1 cellular context compared by ENCODE assay signal in the genomic region with DNA sequence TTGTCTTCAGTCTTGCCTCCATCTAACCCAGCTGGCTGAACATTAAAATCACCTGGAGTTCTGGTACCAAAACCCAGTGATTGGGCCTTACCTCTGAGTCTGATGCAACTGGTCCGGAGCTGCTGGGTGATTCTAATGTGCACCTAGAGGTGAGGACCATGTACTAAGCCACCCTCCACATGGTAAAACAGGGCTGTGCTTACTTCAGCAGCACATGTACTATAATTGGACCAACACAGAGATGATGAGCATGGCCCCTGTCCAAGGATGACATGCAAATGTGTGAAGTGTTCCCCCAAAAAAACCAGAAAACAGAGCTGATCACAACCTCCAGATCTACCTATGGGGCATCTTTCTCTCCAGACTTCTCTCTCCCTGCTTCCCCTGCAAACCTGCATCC.
TF ChIP-seq lines count a peak whose summit lies in the region.

No MANE protein-coding gene starts in this region.

TF ChIP-seq in GM12878, 131 proteins besides CTCF, POLR2A, EP300 and RAD21 (continued from another document):
- TF ChIP-seq HDAC6 (IDR thresholded peaks at IDR 0.05; ENCODE audit: unreplicated experiment), result no peak
- no peak for TF ChIP-seq CREM (IDR thresholded peaks at IDR 0.05; ENCODE audit: low read depth)
- no peak for TF ChIP-seq ESRRA (IDR thresholded peaks at IDR 0.05; ENCODE audit: low read length)
- no peak for TF ChIP-seq NBN (IDR thresholded peaks at IDR 0.05)
- TF ChIP-seq SREBF2 (IDR thresholded peaks at IDR 0.05; ENCODE audit: low read length), result no peak
- TF ChIP-seq CHD4 (IDR thresholded peaks at IDR 0.05), result no peak
- no peak for TF ChIP-seq BHLHE40 (IDR thresholded peaks at IDR 0.05; ENCODE audit: borderline replicate concordance in 1 of 2, low read depth in 2 of 2, low read length in 1 of 2)
- no peak; the same call in 1 of the 2 replicates for TF ChIP-seq RUNX3 (IDR thresholded peaks at IDR 0.05; ENCODE audit: low read length)
- TF ChIP-seq, protein P1, sequence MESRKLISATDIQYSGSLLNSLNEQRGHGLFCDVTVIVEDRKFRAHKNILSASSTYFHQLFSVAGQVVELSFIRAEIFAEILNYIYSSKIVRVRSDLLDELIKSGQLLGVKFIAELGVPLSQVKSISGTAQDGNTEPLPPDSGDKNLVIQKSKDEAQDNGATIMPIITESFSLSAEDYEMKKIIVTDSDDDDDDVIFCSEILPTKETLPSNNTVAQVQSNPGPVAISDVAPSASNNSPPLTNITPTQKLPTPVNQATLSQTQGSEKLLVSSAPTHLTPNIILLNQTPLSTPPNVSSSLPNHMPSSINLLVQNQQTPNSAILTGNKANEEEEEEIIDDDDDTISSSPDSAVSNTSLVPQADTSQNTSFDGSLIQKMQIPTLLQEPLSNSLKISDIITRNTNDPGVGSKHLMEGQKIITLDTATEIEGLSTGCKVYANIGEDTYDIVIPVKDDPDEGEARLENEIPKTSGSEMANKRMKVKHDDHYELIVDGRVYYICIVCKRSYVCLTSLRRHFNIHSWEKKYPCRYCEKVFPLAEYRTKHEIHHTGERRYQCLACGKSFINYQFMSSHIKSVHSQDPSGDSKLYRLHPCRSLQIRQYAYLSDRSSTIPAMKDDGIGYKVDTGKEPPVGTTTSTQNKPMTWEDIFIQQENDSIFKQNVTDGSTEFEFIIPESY (IDR thresholded peaks at IDR 0.05), result no peak
- TF ChIP-seq ZSCAN29 (IDR thresholded peaks at IDR 0.05), result no peak
- TF ChIP-seq ETV6 (conservative IDR thresholded peaks at IDR 0.05 in 1 of 2, IDR thresholded peaks at IDR 0.05 in 1 of 2; ENCODE audit: borderline replicate concordance in 1 of 2, low read depth in 1 of 2), result no peak
- TF ChIP-seq, protein P2, sequence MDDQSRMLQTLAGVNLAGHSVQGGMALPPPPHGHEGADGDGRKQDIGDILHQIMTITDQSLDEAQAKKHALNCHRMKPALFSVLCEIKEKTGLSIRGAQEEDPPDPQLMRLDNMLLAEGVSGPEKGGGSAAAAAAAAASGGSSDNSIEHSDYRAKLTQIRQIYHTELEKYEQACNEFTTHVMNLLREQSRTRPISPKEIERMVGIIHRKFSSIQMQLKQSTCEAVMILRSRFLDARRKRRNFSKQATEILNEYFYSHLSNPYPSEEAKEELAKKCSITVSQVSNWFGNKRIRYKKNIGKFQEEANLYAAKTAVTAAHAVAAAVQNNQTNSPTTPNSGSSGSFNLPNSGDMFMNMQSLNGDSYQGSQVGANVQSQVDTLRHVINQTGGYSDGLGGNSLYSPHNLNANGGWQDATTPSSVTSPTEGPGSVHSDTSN (IDR thresholded peaks at IDR 0.05; ENCODE audit: insufficient replicate concordance, low read depth, low read length), result no peak
- TF ChIP-seq, protein P3, sequence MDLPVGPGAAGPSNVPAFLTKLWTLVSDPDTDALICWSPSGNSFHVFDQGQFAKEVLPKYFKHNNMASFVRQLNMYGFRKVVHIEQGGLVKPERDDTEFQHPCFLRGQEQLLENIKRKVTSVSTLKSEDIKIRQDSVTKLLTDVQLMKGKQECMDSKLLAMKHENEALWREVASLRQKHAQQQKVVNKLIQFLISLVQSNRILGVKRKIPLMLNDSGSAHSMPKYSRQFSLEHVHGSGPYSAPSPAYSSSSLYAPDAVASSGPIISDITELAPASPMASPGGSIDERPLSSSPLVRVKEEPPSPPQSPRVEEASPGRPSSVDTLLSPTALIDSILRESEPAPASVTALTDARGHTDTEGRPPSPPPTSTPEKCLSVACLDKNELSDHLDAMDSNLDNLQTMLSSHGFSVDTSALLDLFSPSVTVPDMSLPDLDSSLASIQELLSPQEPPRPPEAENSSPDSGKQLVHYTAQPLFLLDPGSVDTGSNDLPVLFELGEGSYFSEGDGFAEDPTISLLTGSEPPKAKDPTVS (IDR thresholded peaks at IDR 0.05; ENCODE audit: low read depth, low read length), result no peak
